Comparison of ENCODE assay signal across 17 cellular contexts in genomic region chr17:5014357-5014756, GRCh38. TPM values are rescaled to one million over a fixed set of nuclear protein-coding genes. Genes with fewer than 3 reads are reported as not detected.
DNase-seq lines count a peak whose midpoint lies in the region; ATAC-seq and TF ChIP-seq lines count a peak whose summit lies in the region.
"Had no signal": no experiment of that assay in that cellular context is flagged by ENCODE, and none has a peak within 500 bp of the region (broad histone marks: within the 10 kb centered on the region; RNA-seq: fewer than 3 reads in every experiment).

No MANE protein-coding gene starts in this region.

- no peak overlapping the region for H3K27ac ChIP-seq in psoas muscle
- H3K27ac ChIP-seq: 22Rv1 had no signal

- no peaks in the 10 kb centered on the region for H3K9me3 Mint-ChIP-seq in activated CD8-positive, alpha-beta T cell treated with anti-CD3 and anti-CD28 coated beads, Interleukin-2, amount 10 ng/mL, durations not matched to agents 7 days and 5 days (ENCODE audit: insufficient read depth)
- H3K9me3 Mint-ChIP-seq in activated CD8-positive, alpha-beta T cell treated with anti-CD3 and anti-CD28 coated beads for 36 hours, result no peaks in the 10 kb centered on the region
- H3K9me3 Mint-ChIP-seq: CD8-positive, alpha-beta T cell; H9 had no signal

- no peak for ATAC-seq in activated CD8-positive, alpha-beta T cell treated with anti-CD3 and anti-CD28 coated beads, Interleukin-2, amount 10 ng/mL, durations not matched to agents 7 days and 5 days
- ATAC-seq in activated CD8-positive, alpha-beta T cell treated with anti-CD3 and anti-CD28 coated beads for 36 hours, result no peak
- ATAC-seq in esophagus mucosa (peak; percentile 7), psoas muscle (peak; percentile 17 to 61 (median 45))
- ATAC-seq: CD8-positive, alpha-beta T cell had no signal

- WGBS in psoas muscle, 3 donors, result 69 to 82% (median 75%) methylated on average over 4 of the region's 4 CpGs

- peaks cover 24% of the 10 kb centered on the region for H3K4me1 Mint-ChIP-seq in activated CD8-positive, alpha-beta T cell treated with anti-CD3 and anti-CD28 coated beads, Interleukin-2, amount 10 ng/mL, durations not matched to agents 7 days and 5 days (ENCODE audit: low read depth)
- peaks cover 19% of the 10 kb centered on the region for H3K4me1 Mint-ChIP-seq in activated CD8-positive, alpha-beta T cell treated with anti-CD3 and anti-CD28 coated beads for 36 hours (ENCODE audit: low read depth)
- H3K4me1 Mint-ChIP-seq: H9 had no signal

- POLR2A ChIA-PET in activated CD8-positive, alpha-beta T cell treated with anti-CD3 and anti-CD28 coated beads, Interleukin-2, amount 10 ng/mL, durations not matched to agents 7 days and 5 days (lab: Charles Lee), result no interaction called here
- POLR2A ChIA-PET in activated CD8-positive, alpha-beta T cell treated with anti-CD3 and anti-CD28 coated beads for 36 hours (lab: Charles Lee), result no interaction called here

- no peaks in the 10 kb centered on the region for H3K4me1 ChIP-seq in psoas muscle

- H3K9me3 ChIP-seq in psoas muscle, result no peaks in the 10 kb centered on the region

- no peak overlapping the region for H3K4me3 ChIP-seq in psoas muscle

- H3K36me3 ChIP-seq in psoas muscle (ENCODE audit: insufficient read depth in 1 of 2, low read depth in 1 of 2), result peaks cover 4 to 100% of the 10 kb centered on the region in 2 donors

- H3K27ac Mint-ChIP-seq in activated CD8-positive, alpha-beta T cell treated with anti-CD3 and anti-CD28 coated beads, Interleukin-2, amount 10 ng/mL, durations not matched to agents 7 days and 5 days, result peak overlapping the region; percentile 30
- no peak overlapping the region for H3K27ac Mint-ChIP-seq in activated CD8-positive, alpha-beta T cell treated with anti-CD3 and anti-CD28 coated beads for 36 hours
- H3K27ac Mint-ChIP-seq: CD14-positive monocyte; CD8-positive, alpha-beta T cell had no signal

- no peaks in the 10 kb centered on the region for H3K27me3 ChIP-seq in psoas muscle (ENCODE audit: insufficient read depth in 3 of 3, low read length in 2 of 3)

- no peaks in the 10 kb centered on the region for H3K27me3 Mint-ChIP-seq in activated CD8-positive, alpha-beta T cell treated with anti-CD3 and anti-CD28 coated beads, Interleukin-2, amount 10 ng/mL, durations not matched to agents 7 days and 5 days (ENCODE audit: low read depth)
- H3K27me3 Mint-ChIP-seq in activated CD8-positive, alpha-beta T cell treated with anti-CD3 and anti-CD28 coated beads for 36 hours, result no peaks in the 10 kb centered on the region

- H3K4me3 Mint-ChIP-seq in activated CD8-positive, alpha-beta T cell treated with anti-CD3 and anti-CD28 coated beads, Interleukin-2, amount 10 ng/mL, durations not matched to agents 7 days and 5 days, result no peak overlapping the region
- H3K4me3 Mint-ChIP-seq in activated CD8-positive, alpha-beta T cell treated with anti-CD3 and anti-CD28 coated beads for 36 hours, result no peak overlapping the region
- H3K4me3 Mint-ChIP-seq: CD14-positive monocyte; CD8-positive, alpha-beta T cell; H9 had no signal

- intact Hi-C loops in activated CD8-positive, alpha-beta T cell treated with anti-CD3 and anti-CD28 coated beads for 36 hours (cut with micrococcal nuclease), result no loop called here
- intact Hi-C loops in psoas muscle (cut with DNase I), result no loop called here

- peaks cover 34% of the 10 kb centered on the region for H3K36me3 Mint-ChIP-seq in activated CD8-positive, alpha-beta T cell treated with anti-CD3 and anti-CD28 coated beads, Interleukin-2, amount 10 ng/mL, durations not matched to agents 7 days and 5 days (ENCODE audit: low read depth)
- peaks cover 20% of the 10 kb centered on the region for H3K36me3 Mint-ChIP-seq in activated CD8-positive, alpha-beta T cell treated with anti-CD3 and anti-CD28 coated beads for 36 hours (ENCODE audit: low read depth)

- DNase-seq in activated CD8-positive, alpha-beta T cell treated with anti-CD3 and anti-CD28 coated beads, Interleukin-2, amount 10 ng/mL, durations not matched to agents 7 days and 5 days, result no peak
- DNase-seq in activated CD8-positive, alpha-beta T cell treated with anti-CD3 and anti-CD28 coated beads for 36 hours, result no peak
- no peak for DNase-seq in psoas muscle
- DNase-seq in NCI-H2029 (lab: John Stamatoyannopoulos, UW), result no peak
- DNase-seq in superior temporal gyrus (ENCODE audit: extremely low spot score), result no peak
- DNase-seq: CD8-positive, alpha-beta T cell; COR-L47; DMS153; DMS79 treated with DMSO at 0.1 percent for 48 hours; EL; GOT3; H9 had no signal

- CTCF ChIA-PET in activated CD8-positive, alpha-beta T cell treated with anti-CD3 and anti-CD28 coated beads, Interleukin-2, amount 10 ng/mL, durations not matched to agents 7 days and 5 days (lab: Charles Lee), result interaction anchor here (1.1 kb wide), 1 partner anchor 16 kb away, joined by 4 read pairs; no protein-coding TSS in a partner anchor
- CTCF ChIA-PET in activated CD8-positive, alpha-beta T cell treated with anti-CD3 and anti-CD28 coated beads for 36 hours (lab: Charles Lee), result no interaction called here

- TF ChIP-seq CTCF in activated CD8-positive, alpha-beta T cell treated with anti-CD3 and anti-CD28 coated beads for 36 hours (IDR thresholded peaks at IDR 0.05), result no peak
- no peak for TF ChIP-seq CTCF in psoas muscle (IDR thresholded peaks at IDR 0.05)

RNA-seq across cellular contexts. Expression of gene KIF1C, which starts 16.6 kb away (rescaled TPM):
- 10 to 100 TPM; 43.6 to 45.3 TPM for total RNA-seq in activated CD8-positive, alpha-beta T cell treated with anti-CD3 and anti-CD28 coated beads, Interleukin-2, amount 10 ng/mL, durations not matched to agents 7 days and 5 days
- 10 to 100 TPM; 35.7 to 37.4 TPM for total RNA-seq in activated CD8-positive, alpha-beta T cell treated with anti-CD3 and anti-CD28 coated beads for 36 hours
- total RNA-seq in esophagus mucosa (95.4 TPM), psoas muscle (1,000 to 10,000 TPM in 1 of 4 donors, 100 to 1,000 TPM in 3; 624 to 1,039 (median 691) TPM)
- polyA plus RNA-seq in psoas muscle, result 100 to 1,000 TPM; 204 to 445 (median 311) TPM

RNA-seq across cellular contexts. Expression of gene INCA1, which starts 17.0 kb away (rescaled TPM):
- under 1 TPM; 0.26 to 0.29 TPM for total RNA-seq in activated CD8-positive, alpha-beta T cell treated with anti-CD3 and anti-CD28 coated beads, Interleukin-2, amount 10 ng/mL, durations not matched to agents 7 days and 5 days
- under 1 TPM in 1 of 2 experiments, not detected in 1; 0.63 TPM for total RNA-seq in activated CD8-positive, alpha-beta T cell treated with anti-CD3 and anti-CD28 coated beads for 36 hours
- not detected for total RNA-seq in esophagus mucosa
- 1 to 10 TPM; 2.9 to 4.9 (median 3.5) TPM for total RNA-seq in psoas muscle
- 1 to 10 TPM; 1.6 to 4.1 (median 4.0) TPM for polyA plus RNA-seq in psoas muscle

RNA-seq across cellular contexts. Expression of gene SLC52A1, which starts 20.9 kb away (rescaled TPM):
- total RNA-seq in activated CD8-positive, alpha-beta T cell treated with anti-CD3 and anti-CD28 coated beads, Interleukin-2, amount 10 ng/mL, durations not matched to agents 7 days and 5 days, result under 1 TPM; 0.40 to 0.94 TPM
- under 1 TPM; 0.13 to 0.14 TPM for total RNA-seq in activated CD8-positive, alpha-beta T cell treated with anti-CD3 and anti-CD28 coated beads for 36 hours
- 0.68 TPM for total RNA-seq in esophagus mucosa
- not detected for total RNA-seq in psoas muscle
- under 1 TPM in 2 of 3 donors, not detected in 1; 0.01 to 0.04 TPM for polyA plus RNA-seq in psoas muscle
- total RNA-seq: A673; CD8-positive, alpha-beta T cell; HT-29 had no signal
- polyA plus RNA-seq: CD14-positive monocyte had no signal

RNA-seq across cellular contexts. Expression of gene CAMTA2, which starts 26.9 kb away (rescaled TPM):
- total RNA-seq in activated CD8-positive, alpha-beta T cell treated with anti-CD3 and anti-CD28 coated beads, Interleukin-2, amount 10 ng/mL, durations not matched to agents 7 days and 5 days, result 10 to 100 TPM; 51.3 to 55.5 TPM
- 10 to 100 TPM; 91.5 to 99.0 TPM for total RNA-seq in activated CD8-positive, alpha-beta T cell treated with anti-CD3 and anti-CD28 coated beads for 36 hours
- 23.8 TPM for total RNA-seq in esophagus mucosa
- 10 to 100 TPM; 43.0 to 60.8 (median 51.0) TPM for total RNA-seq in psoas muscle
- polyA plus RNA-seq in psoas muscle, result 10 to 100 TPM; 30.3 to 50.2 (median 39.5) TPM

RNA-seq across cellular contexts. Expression of gene SPAG7, which starts 46.7 kb away (rescaled TPM):
- 10 to 100 TPM; 52.3 to 53.6 TPM for total RNA-seq in activated CD8-positive, alpha-beta T cell treated with anti-CD3 and anti-CD28 coated beads, Interleukin-2, amount 10 ng/mL, durations not matched to agents 7 days and 5 days
- 10 to 100 TPM; 62.7 to 62.9 TPM for total RNA-seq in activated CD8-positive, alpha-beta T cell treated with anti-CD3 and anti-CD28 coated beads for 36 hours
- total RNA-seq in esophagus mucosa, result 65.7 TPM
- total RNA-seq in psoas muscle, result 100 to 1,000 TPM in 3 of 4 donors, 10 to 100 TPM in 1; 79.2 to 156 (median 111) TPM
- 100 to 1,000 TPM in 2 of 3 donors, 10 to 100 TPM in 1; 93.2 to 179 (median 170) TPM for polyA plus RNA-seq in psoas muscle

Comparison
In these comparisons a context has a peak if more than half of its experiments do, and no peak if none do; other contexts are left out.
1. ATAC-seq: peak in esophagus mucosa (single experiment) and psoas muscle (4 of 4); none in activated CD8-positive, alpha-beta T cell treated with anti-CD3 and anti-CD28 coated beads, Interleukin-2, amount 10 ng/mL, durations not matched to agents 7 days and 5 days (single experiment) and activated CD8-positive, alpha-beta T cell treated with anti-CD3 and anti-CD28 coated beads for 36 hours (single experiment).